ENCODE assay signal across 8 cellular contexts in the genomic region with DNA sequence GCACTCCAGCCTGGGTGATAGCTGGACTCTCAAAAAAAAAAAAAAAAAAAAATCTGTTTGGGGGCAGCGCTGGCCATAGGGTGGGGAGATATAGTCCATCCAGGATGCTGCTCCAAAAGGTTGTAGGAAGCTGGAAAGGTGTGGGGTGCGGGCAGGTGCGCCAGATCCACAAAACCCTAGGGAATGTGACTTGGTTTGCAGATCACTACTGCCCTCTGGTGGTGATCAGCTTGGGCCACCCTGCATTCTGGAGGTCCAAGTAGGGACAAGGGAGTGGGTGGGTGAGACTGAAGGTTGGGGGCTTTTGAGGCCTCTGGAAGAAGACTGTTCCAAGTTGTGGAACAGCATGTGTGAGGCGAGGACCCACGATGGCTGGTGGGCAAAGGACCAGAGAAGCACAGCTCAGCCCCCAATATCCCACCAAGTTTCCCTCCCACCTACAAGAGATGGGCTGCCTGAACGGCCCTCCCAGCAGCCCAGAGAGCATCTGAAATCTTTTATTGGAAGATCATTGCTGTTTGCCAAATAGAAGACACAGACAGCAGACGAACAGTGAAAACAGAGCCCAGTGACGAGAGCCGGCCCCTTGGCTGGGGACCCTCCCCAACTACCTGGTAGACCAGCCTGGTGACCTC. TPM values are rescaled to one million over a fixed set of nuclear protein-coding genes. Genes with fewer than 3 reads are reported as not detected.
A peak's percentile ranks its signal among the peaks of the same experiment; 100 is the strongest.
DNase-seq lines count a peak whose midpoint lies in the region; ATAC-seq and TF ChIP-seq lines count a peak whose summit lies in the region.

No MANE protein-coding gene starts in this region.

- H3K36me3 Mint-ChIP-seq in activated CD4-positive, alpha-beta memory T cell treated with anti-CD3 and anti-CD28 coated beads for 36 hours: peaks cover 16% of the 10 kb centered on the region

- CTCF ChIA-PET in activated CD4-positive, alpha-beta memory T cell treated with anti-CD3 and anti-CD28 coated beads for 36 hours (lab: Charles Lee): interaction anchor here (0.8 to 5.2 kb wide), 20 partner anchors 10 to 460 kb away, joined by 3 to 102 read pairs (median 4); partner anchors contain the start of genes CDC37, ICAM1 and TYK2

- POLR2A ChIA-PET in activated CD4-positive, alpha-beta memory T cell treated with anti-CD3 and anti-CD28 coated beads for 36 hours (lab: Charles Lee): interaction anchor here (1.1 to 1.4 kb wide), 3 partner anchors 10 to 120 kb away, joined by 4 to 10 read pairs (median 6); partner anchors contain the start of genes ICAM1 and RAVER1

- TF ChIP-seq CTCF in AG09319 (IDR thresholded peaks at IDR 0.05; ENCODE audit: low read depth, low read length): peak; percentile 94
- peak; percentile 77 for TF ChIP-seq CTCF in GM20000 (IDR thresholded peaks at IDR 0.05; ENCODE audit: extremely low read depth, missing control alignments)

- no peak for ATAC-seq in stimulated activated naive CD8-positive, alpha-beta T cell treated with anti-CD3 and anti-CD28 coated beads, Interleukin-15, amount 100 ng/mL, for 72 hours
- ATAC-seq in GM21528 (IDR thresholded peaks at IDR 0.05; ENCODE audit: low FRiP score, unreplicated experiment): no peak

- H3K27me3 Mint-ChIP-seq in activated CD4-positive, alpha-beta memory T cell treated with anti-CD3 and anti-CD28 coated beads for 36 hours: no peaks in the 10 kb centered on the region
- H3K27me3 Mint-ChIP-seq in stimulated activated naive CD8-positive, alpha-beta T cell treated with anti-CD3 and anti-CD28 coated beads, Interleukin-15, amount 100 ng/mL, for 72 hours: no peaks in the 10 kb centered on the region

- H3K27ac Mint-ChIP-seq in activated CD4-positive, alpha-beta memory T cell treated with anti-CD3 and anti-CD28 coated beads for 36 hours: peak overlapping the region; percentile 12
- H3K27ac Mint-ChIP-seq in stimulated activated naive CD8-positive, alpha-beta T cell treated with anti-CD3 and anti-CD28 coated beads, Interleukin-15, amount 100 ng/mL, for 72 hours: no peak overlapping the region

- no peaks in the 10 kb centered on the region for H3K9me3 Mint-ChIP-seq in activated CD4-positive, alpha-beta memory T cell treated with anti-CD3 and anti-CD28 coated beads for 36 hours
- no peaks in the 10 kb centered on the region for H3K9me3 Mint-ChIP-seq in stimulated activated naive CD8-positive, alpha-beta T cell treated with anti-CD3 and anti-CD28 coated beads, Interleukin-15, amount 100 ng/mL, for 72 hours

- DNase-seq in AG09319 (ENCODE audit: extremely low read depth, low read depth): peak; percentile 27
- peak; percentile 77 for DNase-seq in GM20000 (ENCODE audit: low spot score)
- DNase-seq in NCI-H526 (lab: John Stamatoyannopoulos, UW): peak; percentile 19 to 70
- DNase-seq in activated CD4-positive, alpha-beta memory T cell treated with anti-CD3 and anti-CD28 coated beads for 36 hours: peak; percentile 75
- DNase-seq in effector CD8-positive, alpha-beta T cell (lab: John Stamatoyannopoulos, UW): peak; percentile 60
- DNase-seq in midbrain (lab: John Stamatoyannopoulos, UW): peak; percentile 36
- peak; percentile 61 to 63 for DNase-seq in stimulated activated naive CD8-positive, alpha-beta T cell treated with anti-CD3 and anti-CD28 coated beads, Interleukin-15, amount 100 ng/mL, for 72 hours

- peaks cover 7% of the 10 kb centered on the region for H3K4me1 Mint-ChIP-seq in activated CD4-positive, alpha-beta memory T cell treated with anti-CD3 and anti-CD28 coated beads for 36 hours (ENCODE audit: low read depth)
- peaks cover 34% of the 10 kb centered on the region for H3K4me1 Mint-ChIP-seq in stimulated activated naive CD8-positive, alpha-beta T cell treated with anti-CD3 and anti-CD28 coated beads, Interleukin-15, amount 100 ng/mL, for 72 hours

- no peak overlapping the region for H3K4me3 Mint-ChIP-seq in activated CD4-positive, alpha-beta memory T cell treated with anti-CD3 and anti-CD28 coated beads for 36 hours
- H3K4me3 Mint-ChIP-seq in stimulated activated naive CD8-positive, alpha-beta T cell treated with anti-CD3 and anti-CD28 coated beads, Interleukin-15, amount 100 ng/mL, for 72 hours: no peak overlapping the region

- intact Hi-C loops in activated CD4-positive, alpha-beta memory T cell treated with anti-CD3 and anti-CD28 coated beads for 36 hours (cut with micrococcal nuclease): no loop called here

RNA-seq across cellular contexts. Expression of gene TYK2, which starts 10.4 kb away (rescaled TPM):
- 100 to 1,000 TPM; 168 to 186 TPM for total RNA-seq in activated CD4-positive, alpha-beta memory T cell treated with anti-CD3 and anti-CD28 coated beads for 36 hours

RNA-seq across cellular contexts. Expression of gene CDC37, which starts 12.6 kb away (rescaled TPM):
- total RNA-seq in activated CD4-positive, alpha-beta memory T cell treated with anti-CD3 and anti-CD28 coated beads for 36 hours: 100 to 1,000 TPM; 189 to 207 TPM

RNA-seq across cellular contexts. Expression of gene PDE4A, which starts 29.6 kb away (rescaled TPM):
- 10 to 100 TPM; 15.7 to 17.5 TPM for total RNA-seq in activated CD4-positive, alpha-beta memory T cell treated with anti-CD3 and anti-CD28 coated beads for 36 hours

RNA-seq across cellular contexts. Expression of gene ICAM3, which starts 51.3 kb away (rescaled TPM):
- 100 to 1,000 TPM; 125 to 132 TPM for total RNA-seq in activated CD4-positive, alpha-beta memory T cell treated with anti-CD3 and anti-CD28 coated beads for 36 hours

RNA-seq across cellular contexts. Expression of gene RAVER1, which starts 57.4 kb away (rescaled TPM):
- total RNA-seq in activated CD4-positive, alpha-beta memory T cell treated with anti-CD3 and anti-CD28 coated beads for 36 hours: 10 to 100 TPM; 81.5 to 85.0 TPM

Comparison
In these comparisons a context has a peak if more than half of its experiments do, and no peak if none do; other contexts are left out.
1. DNase-seq: peak in every context shown above with its lines; median percentile 77 in GM20000; 75 in activated CD4-positive, alpha-beta memory T cell treated with anti-CD3 and anti-CD28 coated beads for 36 hours; 62 in stimulated activated naive CD8-positive, alpha-beta T cell treated with anti-CD3 and anti-CD28 coated beads, Interleukin-15, amount 100 ng/mL, for 72 hours; 60 in effector CD8-positive, alpha-beta T cell; 44 in NCI-H526; 36 in midbrain; 27 in AG09319.